ENCODE assay signal across 8 cellular contexts in the genomic region with DNA sequence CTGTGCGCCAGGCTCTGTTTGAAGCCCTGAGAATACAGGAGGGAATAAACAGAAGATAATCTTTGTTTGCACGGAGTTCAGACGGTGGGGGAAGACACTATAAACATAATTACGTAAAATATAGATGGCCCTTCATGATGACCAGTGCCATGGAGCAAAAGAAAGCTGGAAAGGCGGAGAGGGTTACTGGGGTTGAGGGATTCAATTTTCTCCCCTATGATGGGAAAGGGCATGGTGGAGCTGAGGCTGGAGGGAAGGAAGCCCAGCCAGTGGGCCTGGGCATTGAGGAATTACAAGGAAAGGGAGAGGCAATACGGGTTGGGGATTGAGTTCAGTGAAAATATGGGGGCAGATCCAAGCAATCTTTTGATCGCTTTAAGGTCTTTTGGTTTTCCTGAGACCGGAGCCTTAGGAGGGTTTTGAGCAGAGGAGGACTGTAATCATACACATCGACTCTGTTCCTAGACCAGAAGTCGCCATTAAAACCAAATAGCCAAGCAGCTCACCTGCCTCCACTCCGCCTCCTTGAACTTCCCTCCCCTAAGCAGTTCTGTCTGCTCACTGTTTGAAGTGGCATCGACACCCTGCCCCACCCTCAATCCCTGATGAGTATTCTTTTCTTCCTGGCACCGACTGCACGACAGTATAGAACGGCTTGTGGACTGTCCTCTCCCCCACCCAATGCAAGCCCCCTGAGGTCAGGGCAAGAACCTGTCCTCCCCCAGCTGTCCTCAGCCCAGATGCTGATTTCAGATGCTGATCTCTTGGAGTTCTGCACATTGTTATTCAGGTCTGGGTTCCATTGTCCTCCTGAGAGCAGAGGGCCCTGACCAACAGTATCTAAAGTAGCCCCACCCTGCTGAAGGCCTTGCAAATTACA. TPM values are rescaled to one million over a fixed set of nuclear protein-coding genes. Genes with fewer than 3 reads are reported as not detected.
DNase-seq lines count a peak whose midpoint lies in the region; ATAC-seq and TF ChIP-seq lines count a peak whose summit lies in the region.

No MANE protein-coding gene starts in this region.

- CTCF ChIA-PET in OCI-LY7 (lab: Charles Lee; ENCODE audit: unreplicated experiment) = no interaction called here

- no peak for TF ChIP-seq CTCF in GM12875 (IDR thresholded peaks at IDR 0.05; ENCODE audit: borderline replicate concordance, insufficient read depth, low read depth, low read length)
- no peak for TF ChIP-seq CTCF in OCI-LY7 (conservative IDR thresholded peaks at IDR 0.05; ENCODE audit: low read length)
- TF ChIP-seq CTCF in retinal pigment epithelial cell (conservative IDR thresholded peaks at IDR 0.05; ENCODE audit: low read depth, low read length) = no peak

- WGBS in esophagus, 2 donors = 60 to 62% methylated on average over 15 of the region's 15 CpGs

- no peak for ATAC-seq in HG03460 (IDR thresholded peaks at IDR 0.05; ENCODE audit: unreplicated experiment)

- DNase-seq in OCI-LY7 (ENCODE audit: low spot score) (no peak), retinal pigment epithelial cell (ENCODE audit: low read depth) (no peak), NCI-H2107 treated with DMSO at 0.1 percent for 48 hours (lab: John Stamatoyannopoulos, UW; ENCODE audit: unreplicated experiment) (no peak), NCI-H345 treated with DMSO at 0.1 percent for 48 hours (lab: John Stamatoyannopoulos, UW; ENCODE audit: unreplicated experiment) (no peak), anterior cingulate cortex (lab: John Stamatoyannopoulos, UW) (no peak)

- no TSS peak for BruUV-seq in OCI-LY7 (replicated peaks; lab: Mats Ljungman, UMichigan)

- peak overlapping the region; percentile 100 for H3K4me2 ChIP-seq in OCI-LY7 (ENCODE audit: low read length)

- H2AFZ ChIP-seq in OCI-LY7 (ENCODE audit: low read length) = peak overlapping the region; percentile 40; the same call in 1 of the 2 replicates

- intact Hi-C loops in OCI-LY7 (cut with micrococcal nuclease; ENCODE audit: unreplicated experiment) = loop anchor here (5.0 kb wide), 2 partner anchors 80 to 325 kb away; no protein-coding TSS in a partner anchor

- no peaks in the 10 kb centered on the region for H3K27me3 ChIP-seq in esophagus (ENCODE audit: control insufficient read depth in 1 of 2, insufficient read depth in 2 of 2, low read length in 2 of 2)

- 0 out of 2 replicates have a peak, but pooled peaks cover 12% of the 10 kb centered on the region for H4K20me1 ChIP-seq in OCI-LY7 (ENCODE audit: insufficient read depth, low read length)

- H3K36me3 ChIP-seq in OCI-LY7 (ENCODE audit: insufficient read depth, low read length) = peaks cover 50% of the 10 kb centered on the region
- H3K36me3 ChIP-seq in esophagus (ENCODE audit: control insufficient read depth in 2 of 2, insufficient read depth in 2 of 2, low read length in 1 of 2) = peaks cover 0 to 2% of the 10 kb centered on the region in 2 donors

- H3K9me3 ChIP-seq in OCI-LY7 (ENCODE audit: low read length) (no peaks in the 10 kb centered on the region), esophagus (ENCODE audit: control insufficient read depth in 2 of 2, insufficient read depth in 1 of 2, low read depth in 1 of 2, low read length in 1 of 2) (no peaks in the 10 kb centered on the region)

- H3K27ac ChIP-seq in OCI-LY7 (ENCODE audit: low read depth, low read length, poor library complexity, severe bottlenecking) (peak overlapping the region; percentile 88), esophagus (ENCODE audit: low read depth in 2 of 2, low read length in 1 of 2) (peak overlapping the region; percentile 85 to 87)

- peak overlapping the region; percentile 94 for H3K4me3 ChIP-seq in GM12875 (ENCODE audit: low read depth, low read length)
- H3K4me3 ChIP-seq in OCI-LY7 (ENCODE audit: low read depth, low read length, poor library complexity, severe bottlenecking) = peak overlapping the region; percentile 85
- H3K4me3 ChIP-seq in esophagus (ENCODE audit: low read depth in 1 of 2, low read length in 2 of 2) = peak overlapping the region in 1 of 2 donors; percentile 64
- H3K4me3 ChIP-seq in retinal pigment epithelial cell (ENCODE audit: low read length) = peak overlapping the region; percentile 46

- H3K4me1 ChIP-seq in OCI-LY7 (ENCODE audit: insufficient read depth, low read length, poor library complexity, severe bottlenecking) (peaks cover 64% of the 10 kb centered on the region), esophagus (ENCODE audit: control insufficient read depth in 2 of 2, insufficient read depth in 2 of 2, low read length in 1 of 2) (peaks cover 0 to 25% of the 10 kb centered on the region in 2 donors)

- H3K9me2 ChIP-seq in OCI-LY7 (ENCODE audit: insufficient read depth, low read length) = no peaks in the 10 kb centered on the region

- POLR2A ChIA-PET in OCI-LY7 (lab: Charles Lee) = no interaction called here

- peaks cover 69% of the 10 kb centered on the region for H3K79me2 ChIP-seq in OCI-LY7 (ENCODE audit: insufficient read depth, low read depth, low read length)

RNA-seq across cellular contexts. Expression of a gene that starts 0.8 kb away (rescaled TPM):
- total RNA-seq in OCI-LY7 (2014; rRNA removed; shearing (Covaris generic)) = 10.6 and 13.5 TPM in 2 replicates
- total RNA-seq in OCI-LY7 (2022) = 31.4 and 31.6 TPM in 2 replicates
- polyA plus RNA-seq in esophagus = 10 to 100 TPM in 1 of 2 donors, 1 to 10 TPM in 1; 7.6 to 14.5 TPM

RNA-seq across cellular contexts. Expression of a gene that starts 2.0 kb away (rescaled TPM):
- 45.2 and 60.0 TPM in 2 replicates for total RNA-seq in OCI-LY7 (2014; rRNA removed; shearing (Covaris generic))
- total RNA-seq in OCI-LY7 (2022) = 38.8 and 46.3 TPM in 2 replicates
- polyA plus RNA-seq in esophagus = 10 to 100 TPM; 20.7 to 21.3 TPM

RNA-seq across cellular contexts. Expression of a gene that starts 15.9 kb away (rescaled TPM):
- total RNA-seq in OCI-LY7 (2014; rRNA removed; shearing (Covaris generic)) = 35.5 and 48.6 TPM in 2 replicates
- total RNA-seq in OCI-LY7 (2022) = 24.7 and 27.7 TPM in 2 replicates
- 10 to 100 TPM; 17.5 to 43.1 TPM for polyA plus RNA-seq in esophagus

RNA-seq across cellular contexts. Expression of a gene that starts 38.2 kb away (rescaled TPM):
- 142 and 152 TPM in 2 replicates for total RNA-seq in OCI-LY7 (2014; rRNA removed; shearing (Covaris generic))
- total RNA-seq in OCI-LY7 (2022) = 166 and 181 TPM in 2 replicates
- 100 to 1,000 TPM in 1 of 2 donors, 10 to 100 TPM in 1; 42.6 to 132 TPM for polyA plus RNA-seq in esophagus
